ENCODE assay signal across 1 cellular context in the genomic region with DNA sequence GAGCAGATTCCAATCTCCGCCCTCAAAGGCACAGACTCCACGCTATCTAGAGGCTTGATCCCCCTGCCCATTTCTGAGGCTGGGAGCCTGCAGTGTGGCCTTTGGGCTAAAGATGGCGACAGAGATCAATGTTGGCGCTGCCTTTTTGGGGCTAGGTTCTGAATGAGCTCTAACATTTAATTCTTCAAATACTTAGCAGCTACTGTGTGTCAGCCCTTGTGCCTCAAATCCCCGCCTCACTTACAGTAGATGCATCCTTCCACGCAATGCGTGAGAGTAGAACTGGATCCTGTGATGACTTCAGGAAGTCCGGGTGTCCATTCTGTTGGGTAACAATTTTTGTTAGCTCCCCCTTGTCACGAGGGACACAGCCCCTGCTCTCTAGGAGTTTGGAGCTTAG.
A peak's percentile ranks its signal among the peaks of the same experiment; 100 is the strongest.
TF ChIP-seq lines count a peak whose summit lies in the region.

No MANE protein-coding gene starts in this region.

TF ChIP-seq in HepG2, 621 proteins besides CTCF, POLR2A, EP300 and RAD21 (continued from another document and continues in another):
- TF ChIP-seq FOXA3 (CRISPR knock-in tag; IDR thresholded peaks at IDR 0.05) (0 out of 2 replicates have a peak, but pooled peaks have one; percentile 28), SRY (CRISPR knock-in tag; IDR thresholded peaks at IDR 0.05) (no peak), ATM (IDR thresholded peaks at IDR 0.05; ENCODE audit: borderline replicate concordance) (no peak), CEBPG (CRISPR knock-in tag; IDR thresholded peaks at IDR 0.05) (peak; percentile 24; the same call in 1 of the 2 replicates), ZNF335 (CRISPR knock-in tag; IDR thresholded peaks at IDR 0.05) (0 out of 2 replicates have a peak, but pooled peaks have one; percentile 54), KMT2A (CRISPR knock-in tag; IDR thresholded peaks at IDR 0.05) (0 out of 2 replicates have a peak, but pooled peaks have one; percentile 42), ZNF788 (CRISPR knock-in tag; IDR thresholded peaks at IDR 0.05; ENCODE audit: borderline replicate concordance) (peak; percentile 40; the same call in 1 of the 2 replicates), ZNF282 (IDR thresholded peaks at IDR 0.05; ENCODE audit: partially characterized antibody) (no peak), ZNF124 (CRISPR knock-in tag; IDR thresholded peaks at IDR 0.05) (peak; percentile 66; the same call in 1 of the 2 replicates), SOX6 (IDR thresholded peaks at IDR 0.05) (no peak), SOX6 (CRISPR knock-in tag; IDR thresholded peaks at IDR 0.05) (peak; percentile 39; the same call in 1 of the 2 replicates), KDM2A (CRISPR knock-in tag; IDR thresholded peaks at IDR 0.05; ENCODE audit: borderline replicate concordance, low read depth) (peak; percentile 74), ZNF274 (CRISPR knock-in tag; IDR thresholded peaks at IDR 0.05) (no peak), ZBTB7A (CRISPR knock-in tag; IDR thresholded peaks at IDR 0.05) (0 out of 2 replicates have a peak, but pooled peaks have one; percentile 65), BORCS8-MEF2B (CRISPR knock-in tag; IDR thresholded peaks at IDR 0.05) (0 out of 2 replicates have a peak, but pooled peaks have one; percentile 54), SNAPC2 (CRISPR knock-in tag; IDR thresholded peaks at IDR 0.05) (no peak), ZNF703 (CRISPR knock-in tag; IDR thresholded peaks at IDR 0.05; ENCODE audit: borderline replicate concordance) (no peak), TOE1 (CRISPR knock-in tag; IDR thresholded peaks at IDR 0.05) (no peak), ZBTB7B (CRISPR knock-in tag; IDR thresholded peaks at IDR 0.05) (0 out of 2 replicates have a peak, but pooled peaks have one; percentile 23), SP4 (CRISPR knock-in tag; IDR thresholded peaks at IDR 0.05) (0 out of 2 replicates have a peak, but pooled peaks have one; percentile 29), ZKSCAN8 (CRISPR knock-in tag; IDR thresholded peaks at IDR 0.05; ENCODE audit: borderline replicate concordance) (0 out of 2 replicates have a peak, but pooled peaks have one; percentile 46), IKZF1 (IDR thresholded peaks at IDR 0.05) (no peak), MXD4 (CRISPR knock-in tag; IDR thresholded peaks at IDR 0.05) (peak; percentile 27; the same call in 1 of the 2 replicates), KDM3A (CRISPR knock-in tag; IDR thresholded peaks at IDR 0.05; ENCODE audit: low read depth) (peak; percentile 77), MIXL1 (CRISPR knock-in tag; IDR thresholded peaks at IDR 0.05) (no peak)
- TF ChIP-seq, protein P1, sequence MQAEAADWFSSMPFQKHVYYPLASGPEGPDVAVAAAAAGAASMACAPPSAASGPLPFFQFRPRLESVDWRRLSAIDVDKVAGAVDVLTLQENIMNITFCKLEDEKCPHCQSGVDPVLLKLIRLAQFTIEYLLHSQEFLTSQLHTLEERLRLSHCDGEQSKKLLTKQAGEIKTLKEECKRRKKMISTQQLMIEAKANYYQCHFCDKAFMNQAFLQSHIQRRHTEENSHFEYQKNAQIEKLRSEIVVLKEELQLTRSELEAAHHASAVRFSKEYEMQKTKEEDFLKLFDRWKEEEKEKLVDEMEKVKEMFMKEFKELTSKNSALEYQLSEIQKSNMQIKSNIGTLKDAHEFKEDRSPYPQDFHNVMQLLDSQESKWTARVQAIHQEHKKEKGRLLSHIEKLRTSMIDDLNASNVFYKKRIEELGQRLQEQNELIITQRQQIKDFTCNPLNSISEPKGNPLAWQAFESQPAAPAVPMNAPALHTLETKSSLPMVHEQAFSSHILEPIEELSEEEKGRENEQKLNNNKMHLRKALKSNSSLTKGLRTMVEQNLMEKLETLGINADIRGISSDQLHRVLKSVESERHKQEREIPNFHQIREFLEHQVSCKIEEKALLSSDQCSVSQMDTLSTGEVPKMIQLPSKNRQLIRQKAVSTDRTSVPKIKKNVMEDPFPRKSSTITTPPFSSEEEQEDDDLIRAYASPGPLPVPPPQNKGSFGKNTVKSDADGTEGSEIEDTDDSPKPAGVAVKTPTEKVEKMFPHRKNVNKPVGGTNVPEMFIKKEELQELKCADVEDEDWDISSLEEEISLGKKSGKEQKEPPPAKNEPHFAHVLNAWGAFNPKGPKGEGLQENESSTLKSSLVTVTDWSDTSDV (CRISPR knock-in tag; IDR thresholded peaks at IDR 0.05): no peak
- TF ChIP-seq, protein P2, sequence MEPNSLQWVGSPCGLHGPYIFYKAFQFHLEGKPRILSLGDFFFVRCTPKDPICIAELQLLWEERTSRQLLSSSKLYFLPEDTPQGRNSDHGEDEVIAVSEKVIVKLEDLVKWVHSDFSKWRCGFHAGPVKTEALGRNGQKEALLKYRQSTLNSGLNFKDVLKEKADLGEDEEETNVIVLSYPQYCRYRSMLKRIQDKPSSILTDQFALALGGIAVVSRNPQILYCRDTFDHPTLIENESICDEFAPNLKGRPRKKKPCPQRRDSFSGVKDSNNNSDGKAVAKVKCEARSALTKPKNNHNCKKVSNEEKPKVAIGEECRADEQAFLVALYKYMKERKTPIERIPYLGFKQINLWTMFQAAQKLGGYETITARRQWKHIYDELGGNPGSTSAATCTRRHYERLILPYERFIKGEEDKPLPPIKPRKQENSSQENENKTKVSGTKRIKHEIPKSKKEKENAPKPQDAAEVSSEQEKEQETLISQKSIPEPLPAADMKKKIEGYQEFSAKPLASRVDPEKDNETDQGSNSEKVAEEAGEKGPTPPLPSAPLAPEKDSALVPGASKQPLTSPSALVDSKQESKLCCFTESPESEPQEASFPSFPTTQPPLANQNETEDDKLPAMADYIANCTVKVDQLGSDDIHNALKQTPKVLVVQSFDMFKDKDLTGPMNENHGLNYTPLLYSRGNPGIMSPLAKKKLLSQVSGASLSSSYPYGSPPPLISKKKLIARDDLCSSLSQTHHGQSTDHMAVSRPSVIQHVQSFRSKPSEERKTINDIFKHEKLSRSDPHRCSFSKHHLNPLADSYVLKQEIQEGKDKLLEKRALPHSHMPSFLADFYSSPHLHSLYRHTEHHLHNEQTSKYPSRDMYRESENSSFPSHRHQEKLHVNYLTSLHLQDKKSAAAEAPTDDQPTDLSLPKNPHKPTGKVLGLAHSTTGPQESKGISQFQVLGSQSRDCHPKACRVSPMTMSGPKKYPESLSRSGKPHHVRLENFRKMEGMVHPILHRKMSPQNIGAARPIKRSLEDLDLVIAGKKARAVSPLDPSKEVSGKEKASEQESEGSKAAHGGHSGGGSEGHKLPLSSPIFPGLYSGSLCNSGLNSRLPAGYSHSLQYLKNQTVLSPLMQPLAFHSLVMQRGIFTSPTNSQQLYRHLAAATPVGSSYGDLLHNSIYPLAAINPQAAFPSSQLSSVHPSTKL (CRISPR knock-in tag; IDR thresholded peaks at IDR 0.05): peak; percentile 43
- TF ChIP-seq, protein P3, sequence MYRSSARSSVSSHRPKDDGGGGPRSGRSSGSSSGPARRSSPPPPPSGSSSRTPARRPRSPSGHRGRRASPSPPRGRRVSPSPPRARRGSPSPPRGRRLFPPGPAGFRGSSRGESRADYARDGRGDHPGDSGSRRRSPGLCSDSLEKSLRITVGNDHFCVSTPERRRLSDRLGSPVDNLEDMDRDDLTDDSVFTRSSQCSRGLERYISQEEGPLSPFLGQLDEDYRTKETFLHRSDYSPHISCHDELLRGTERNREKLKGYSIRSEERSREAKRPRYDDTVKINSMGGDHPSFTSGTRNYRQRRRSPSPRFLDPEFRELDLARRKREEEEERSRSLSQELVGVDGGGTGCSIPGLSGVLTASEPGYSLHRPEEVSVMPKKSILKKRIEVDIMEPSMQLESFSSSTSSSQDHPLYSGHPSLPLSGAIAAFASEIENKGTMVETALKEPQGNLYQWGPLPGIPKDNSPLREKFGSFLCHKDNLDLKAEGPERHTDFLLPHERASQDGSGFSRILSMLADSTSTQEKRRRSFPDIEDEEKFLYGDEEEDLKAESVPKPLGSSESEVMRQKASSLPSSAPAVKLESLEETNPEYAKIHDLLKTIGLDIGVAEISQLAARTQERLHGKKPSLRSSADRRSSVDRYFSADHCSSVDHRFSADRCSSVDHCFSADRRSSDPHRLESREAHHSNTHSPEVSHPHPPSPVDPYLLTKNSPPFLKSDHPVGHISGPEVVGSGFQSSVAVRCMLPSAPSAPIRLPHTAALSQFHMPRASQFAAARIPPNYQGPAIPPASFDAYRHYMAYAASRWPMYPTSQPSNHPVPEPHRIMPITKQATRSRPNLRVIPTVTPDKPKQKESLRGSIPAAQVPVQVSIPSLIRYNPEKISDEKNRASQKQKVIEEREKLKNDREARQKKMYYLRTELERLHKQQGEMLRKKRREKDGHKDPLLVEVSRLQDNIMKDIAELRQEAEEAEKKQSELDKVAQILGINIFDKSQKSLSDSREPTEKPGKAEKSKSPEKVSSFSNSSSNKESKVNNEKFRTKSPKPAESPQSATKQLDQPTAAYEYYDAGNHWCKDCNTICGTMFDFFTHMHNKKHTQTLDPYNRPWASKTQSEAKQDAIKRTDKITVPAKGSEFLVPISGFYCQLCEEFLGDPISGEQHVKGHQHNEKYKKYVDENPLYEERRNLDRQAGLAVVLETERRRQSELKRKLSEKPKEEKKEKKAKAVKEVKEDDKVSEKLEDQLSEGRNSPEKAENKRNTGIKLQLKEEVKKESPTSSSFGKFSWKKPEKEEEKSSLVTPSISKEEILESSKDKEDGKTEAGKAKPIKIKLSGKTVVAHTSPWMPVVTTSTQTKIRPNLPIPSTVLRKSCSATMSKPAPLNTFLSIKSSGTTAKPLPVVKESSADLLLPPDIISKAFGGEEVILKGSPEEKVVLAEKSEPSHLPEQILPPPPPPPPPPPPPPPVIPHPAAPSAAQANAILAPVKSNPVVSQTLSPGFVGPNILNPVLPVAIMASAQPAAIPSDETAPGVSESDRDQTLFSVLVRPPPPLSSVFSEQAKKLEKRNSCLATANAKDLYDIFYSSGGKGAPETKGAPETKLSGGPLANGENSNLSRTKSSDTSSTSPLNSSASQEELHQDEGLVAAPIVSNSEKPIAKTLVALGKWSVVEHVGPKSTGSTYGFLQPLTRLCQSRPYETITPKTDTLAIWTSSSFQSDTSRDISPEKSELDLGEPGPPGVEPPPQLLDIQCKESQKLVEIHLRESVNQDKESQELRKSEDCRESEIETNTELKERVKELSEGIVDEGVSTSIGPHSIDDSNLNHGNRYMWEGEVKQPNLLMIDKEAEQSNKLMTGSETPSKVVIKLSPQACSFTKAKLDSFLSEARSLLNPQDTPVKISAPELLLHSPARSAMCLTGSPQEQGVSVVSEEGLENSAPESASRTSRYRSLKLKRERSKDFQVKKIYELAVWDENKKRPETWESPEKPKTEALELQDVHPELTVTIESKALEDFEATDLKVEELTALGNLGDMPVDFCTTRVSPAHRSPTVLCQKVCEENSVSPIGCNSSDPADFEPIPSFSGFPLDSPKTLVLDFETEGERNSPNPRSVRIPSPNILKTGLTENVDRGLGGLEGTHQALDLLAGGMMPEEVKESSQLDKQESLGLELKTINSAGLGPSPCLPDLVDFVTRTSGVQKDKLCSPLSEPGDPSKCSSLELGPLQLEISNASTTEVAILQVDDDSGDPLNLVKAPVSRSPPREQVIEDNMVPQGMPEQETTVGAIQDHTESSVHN (CRISPR knock-in tag; IDR thresholded peaks at IDR 0.05): no peak
- TF ChIP-seq, protein P4, sequence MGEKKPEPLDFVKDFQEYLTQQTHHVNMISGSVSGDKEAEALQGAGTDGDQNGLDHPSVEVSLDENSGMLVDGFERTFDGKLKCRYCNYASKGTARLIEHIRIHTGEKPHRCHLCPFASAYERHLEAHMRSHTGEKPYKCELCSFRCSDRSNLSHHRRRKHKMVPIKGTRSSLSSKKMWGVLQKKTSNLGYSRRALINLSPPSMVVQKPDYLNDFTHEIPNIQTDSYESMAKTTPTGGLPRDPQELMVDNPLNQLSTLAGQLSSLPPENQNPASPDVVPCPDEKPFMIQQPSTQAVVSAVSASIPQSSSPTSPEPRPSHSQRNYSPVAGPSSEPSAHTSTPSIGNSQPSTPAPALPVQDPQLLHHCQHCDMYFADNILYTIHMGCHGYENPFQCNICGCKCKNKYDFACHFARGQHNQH (CRISPR knock-in tag; IDR thresholded peaks at IDR 0.05): peak; percentile 67; the same call in 1 of the 2 replicates
- TF ChIP-seq, protein P5, sequence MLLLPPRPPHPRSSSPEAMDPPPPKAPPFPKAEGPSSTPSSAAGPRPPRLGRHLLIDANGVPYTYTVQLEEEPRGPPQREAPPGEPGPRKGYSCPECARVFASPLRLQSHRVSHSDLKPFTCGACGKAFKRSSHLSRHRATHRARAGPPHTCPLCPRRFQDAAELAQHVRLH (CRISPR knock-in tag; IDR thresholded peaks at IDR 0.05; ENCODE audit: borderline replicate concordance, low read depth): peak; percentile 54; the same call in 1 of the 2 replicates
- TF ChIP-seq, protein P6, sequence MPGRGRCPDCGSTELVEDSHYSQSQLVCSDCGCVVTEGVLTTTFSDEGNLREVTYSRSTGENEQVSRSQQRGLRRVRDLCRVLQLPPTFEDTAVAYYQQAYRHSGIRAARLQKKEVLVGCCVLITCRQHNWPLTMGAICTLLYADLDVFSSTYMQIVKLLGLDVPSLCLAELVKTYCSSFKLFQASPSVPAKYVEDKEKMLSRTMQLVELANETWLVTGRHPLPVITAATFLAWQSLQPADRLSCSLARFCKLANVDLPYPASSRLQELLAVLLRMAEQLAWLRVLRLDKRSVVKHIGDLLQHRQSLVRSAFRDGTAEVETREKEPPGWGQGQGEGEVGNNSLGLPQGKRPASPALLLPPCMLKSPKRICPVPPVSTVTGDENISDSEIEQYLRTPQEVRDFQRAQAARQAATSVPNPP (CRISPR knock-in tag; IDR thresholded peaks at IDR 0.05): no peak
- TF ChIP-seq, protein P7, sequence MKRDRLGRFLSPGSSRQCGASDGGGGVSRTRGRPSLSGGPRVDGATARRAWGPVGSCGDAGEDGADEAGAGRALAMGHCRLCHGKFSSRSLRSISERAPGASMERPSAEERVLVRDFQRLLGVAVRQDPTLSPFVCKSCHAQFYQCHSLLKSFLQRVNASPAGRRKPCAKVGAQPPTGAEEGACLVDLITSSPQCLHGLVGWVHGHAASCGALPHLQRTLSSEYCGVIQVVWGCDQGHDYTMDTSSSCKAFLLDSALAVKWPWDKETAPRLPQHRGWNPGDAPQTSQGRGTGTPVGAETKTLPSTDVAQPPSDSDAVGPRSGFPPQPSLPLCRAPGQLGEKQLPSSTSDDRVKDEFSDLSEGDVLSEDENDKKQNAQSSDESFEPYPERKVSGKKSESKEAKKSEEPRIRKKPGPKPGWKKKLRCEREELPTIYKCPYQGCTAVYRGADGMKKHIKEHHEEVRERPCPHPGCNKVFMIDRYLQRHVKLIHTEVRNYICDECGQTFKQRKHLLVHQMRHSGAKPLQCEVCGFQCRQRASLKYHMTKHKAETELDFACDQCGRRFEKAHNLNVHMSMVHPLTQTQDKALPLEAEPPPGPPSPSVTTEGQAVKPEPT (CRISPR knock-in tag; IDR thresholded peaks at IDR 0.05; ENCODE audit: low read depth): 0 out of 2 replicates have a peak, but pooled peaks have one; percentile 39
- TF ChIP-seq, protein P8, sequence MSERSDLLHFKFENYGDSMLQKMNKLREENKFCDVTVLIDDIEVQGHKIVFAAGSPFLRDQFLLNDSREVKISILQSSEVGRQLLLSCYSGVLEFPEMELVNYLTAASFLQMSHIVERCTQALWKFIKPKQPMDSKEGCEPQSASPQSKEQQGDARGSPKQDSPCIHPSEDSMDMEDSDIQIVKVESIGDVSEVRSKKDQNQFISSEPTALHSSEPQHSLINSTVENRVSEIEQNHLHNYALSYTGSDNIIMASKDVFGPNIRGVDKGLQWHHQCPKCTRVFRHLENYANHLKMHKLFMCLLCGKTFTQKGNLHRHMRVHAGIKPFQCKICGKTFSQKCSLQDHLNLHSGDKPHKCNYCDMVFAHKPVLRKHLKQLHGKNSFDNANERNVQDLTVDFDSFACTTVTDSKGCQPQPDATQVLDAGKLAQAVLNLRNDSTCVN (CRISPR knock-in tag; IDR thresholded peaks at IDR 0.05; ENCODE audit: borderline replicate concordance): peak; percentile 42; the same call in 1 of the 2 replicates
